ENCODE assay signal across 34 cellular contexts in the genomic region with DNA sequence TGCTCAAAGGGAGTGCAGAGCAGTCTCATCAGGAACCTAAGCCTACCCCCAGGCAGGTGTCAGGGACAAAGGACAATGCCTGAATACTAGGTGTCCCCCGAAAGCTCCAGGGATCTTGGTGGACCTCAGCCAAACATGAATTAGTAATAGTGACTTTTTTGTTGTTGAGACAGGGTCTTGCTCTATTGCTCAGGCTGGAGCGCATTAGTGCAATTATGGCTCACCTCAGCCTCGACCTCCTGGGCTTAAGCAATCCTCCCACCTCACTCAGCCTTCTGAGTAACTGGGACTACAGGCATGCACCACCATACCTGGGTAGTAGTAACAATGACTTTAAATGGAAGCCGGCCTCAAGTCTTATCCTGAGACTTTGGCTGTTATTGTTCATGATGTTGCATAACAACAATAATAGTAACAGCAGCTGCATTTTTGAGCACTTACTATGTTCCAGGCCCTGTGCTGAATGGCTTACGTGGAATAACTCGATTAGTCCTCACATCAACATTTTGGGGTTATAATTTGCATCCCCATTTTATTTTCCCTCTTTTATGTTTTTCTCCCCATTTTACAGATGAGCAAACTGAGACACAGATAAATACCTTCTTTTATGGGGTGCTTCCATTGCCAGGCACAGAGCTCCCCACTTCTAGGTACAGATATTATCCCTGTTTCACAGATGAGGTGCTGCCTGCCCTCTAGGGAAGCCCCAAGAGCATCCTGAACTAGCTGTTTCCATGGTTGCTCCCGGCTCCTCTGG. TPM values are rescaled to one million over a fixed set of nuclear protein-coding genes. Genes with fewer than 3 reads are reported as not detected.
"Had no signal": no experiment of that assay in that cellular context is flagged by ENCODE, and none has a peak within 500 bp of the region (broad histone marks: within the 10 kb centered on the region; RNA-seq: fewer than 3 reads in every experiment).

No MANE protein-coding gene starts in this region.

- FAIRE-seq: colon, endometrium, islet of Langerhans, keratinocyte had no signal

- H3K4me3 ChIP-seq: coronary artery, esophagus squamous epithelium, gastrocnemius medialis, heart right ventricle, left lung, lower lobe of right lung had no signal

- H3K27ac ChIP-seq: coronary artery, epithelial cell of prostate, esophagus squamous epithelium, gastrocnemius medialis, heart right ventricle, left lung, lower lobe of right lung had no signal

- H3K27me3 ChIP-seq: left lung had no signal

- H3K9me3 Mint-ChIP-seq: dendritic cell treated with granulocyte-macrophage colony-stimulating factor and Interleukin-4, amounts not matched to agents 40 ng/mL and 50 ng/mL, for 4 days; effector memory CD8-positive, alpha-beta T cell; endodermal cell; memory B cell had no signal

- H3K4me1 ChIP-seq: esophagus squamous epithelium, gastrocnemius medialis, heart right ventricle, left lung had no signal

- H3K36me3 Mint-ChIP-seq: memory B cell; naive thymus-derived CD4-positive, alpha-beta T cell had no signal

- ATAC-seq: effector memory CD8-positive, alpha-beta T cell; esophagus mucosa; gastrocnemius medialis; heart right ventricle; left cardiac atrium; left lung; left ventricle myocardium superior; lower lobe of right lung; naive thymus-derived CD4-positive, alpha-beta T cell had no signal

- H3K9me3 ChIP-seq: esophagus squamous epithelium, gastrocnemius medialis, heart right ventricle, left lung, lower lobe of right lung had no signal

- H3K36me3 ChIP-seq: esophagus squamous epithelium, gastrocnemius medialis, heart right ventricle, left lung, lower lobe of right lung had no signal

- DNase-seq: effector CD8-positive, alpha-beta T cell; effector memory CD8-positive, alpha-beta T cell; endodermal cell; erythroblast; esophagus squamous epithelium; foreskin fibroblast; foreskin melanocyte; gastrocnemius medialis; glutamatergic neuron; head of caudate nucleus; heart right ventricle; hippocampal formation; left cardiac atrium; left ventricle myocardium superior; lower lobe of right lung; mesendoderm; midbrain; naive thymus-derived CD4-positive, alpha-beta T cell had no signal

- H3K27ac Mint-ChIP-seq: dendritic cell treated with granulocyte-macrophage colony-stimulating factor and Interleukin-4, amounts not matched to agents 40 ng/mL and 50 ng/mL, for 4 days; effector memory CD8-positive, alpha-beta T cell; endodermal cell; memory B cell; naive thymus-derived CD4-positive, alpha-beta T cell had no signal

- H3K4me1 Mint-ChIP-seq: memory B cell had no signal

- H3K4me3 Mint-ChIP-seq: dendritic cell treated with granulocyte-macrophage colony-stimulating factor and Interleukin-4, amounts not matched to agents 40 ng/mL and 50 ng/mL, for 4 days; effector memory CD8-positive, alpha-beta T cell; endodermal cell; memory B cell; naive thymus-derived CD4-positive, alpha-beta T cell had no signal

RNA-seq across cellular contexts. Expression of a gene that starts 19.5 kb away (rescaled TPM):
- total RNA-seq: dermis microvascular lymphatic vessel endothelial cell; gastrocnemius medialis; glomerular endothelial cell; heart right ventricle; kidney epithelial cell; left cardiac atrium; left ventricle myocardium superior; lower leg skin; lung microvascular endothelial cell; mononuclear cell; naive thymus-derived CD4-positive, alpha-beta T cell had no signal
- polyA plus RNA-seq: heart right ventricle; naive thymus-derived CD4-positive, alpha-beta T cell had no signal
